In genomic region chr10:110698340-110698739, GRCh38 we compare ENCODE assay signal across 21 cellular contexts. TPM values are rescaled to one million over a fixed set of nuclear protein-coding genes. Genes with fewer than 3 reads are reported as not detected.
DNase-seq lines count a peak whose midpoint lies in the region; ATAC-seq, FAIRE-seq and TF ChIP-seq lines count a peak whose summit lies in the region.
"Had no signal": no experiment of that assay in that cellular context is flagged by ENCODE, and none has a peak within 500 bp of the region (broad histone marks: within the 10 kb centered on the region; RNA-seq: fewer than 3 reads in every experiment).

No MANE protein-coding gene starts in this region.

- TF ChIP-seq POLR2A in GM12892 (IDR thresholded peaks at IDR 0.05; ENCODE audit: low read depth, low read length) (no peak), heart left ventricle (IDR thresholded peaks at IDR 0.05) (no peak), gastrocnemius medialis (IDR thresholded peaks at IDR 0.05) (peak; percentile 50 to 70)

- H3K23ac ChIP-seq in mesendoderm (ENCODE audit: low read length), result no peak overlapping the region

- no peaks in the 10 kb centered on the region for H3K36me3 ChIP-seq in heart left ventricle
- no peaks in the 10 kb centered on the region for H3K36me3 ChIP-seq in mesendoderm (ENCODE audit: control insufficient read depth, insufficient read depth, low read length)
- H3K36me3 ChIP-seq in gastrocnemius medialis, result no peaks in the 10 kb centered on the region

- H3K4me1 ChIP-seq in heart left ventricle (peaks cover 0 to 82% (median 25%) of the 10 kb centered on the region in 12 donors), mesendoderm (ENCODE audit: control insufficient read depth, low read depth, low read length) (peaks cover 17% of the 10 kb centered on the region), gastrocnemius medialis (peaks cover 64 to 77% of the 10 kb centered on the region in 2 donors)

- intact Hi-C loops in heart left ventricle (cut with DNase I) (loop anchor here in 2 of 10 donors (2.0 to 5.0 kb wide), 2 partner anchors 14 to 84 kb away; no protein-coding TSS in a partner anchor), gastrocnemius medialis (cut with DNase I; ENCODE audit: low total_unique reads) (loop anchor here (1.0 to 2.0 kb wide), 2 partner anchors 23 to 62 kb away; no protein-coding TSS in a partner anchor)

- in situ Hi-C loops in gastrocnemius medialis (cut with MboI; ENCODE audit: low sequenced_read_pairs in 4 of 4), result no loop called here

- no peaks in the 10 kb centered on the region for H3K79me1 ChIP-seq in mesendoderm (ENCODE audit: low read length)

- no peak overlapping the region for H2BK120ac ChIP-seq in mesendoderm (ENCODE audit: low read depth, low read length)

- peak overlapping the region; percentile 8 for H3K56ac ChIP-seq in mesendoderm (ENCODE audit: low read length)

- DNase-seq in GM12892 (ENCODE audit: insufficient read length), result no peak
- DNase-seq in heart left ventricle, result peak in 1 of 5 donors; percentile 42
- DNase-seq in mesendoderm, result no peak
- DNase-seq in gastrocnemius medialis, result peak; percentile 91 to 95
- DNase-seq in OCI-M1 (lab: John Stamatoyannopoulos, UW), result no peak
- no peak for DNase-seq in AG08395 (ENCODE audit: low spot score)
- DNase-seq: NCI-H1092 treated with DMSO at 0.1 percent for 48 hours; NCI-H146; NCI-H2029; NCI-H345; NCI-H524; NCI-H774; NK-92 treated with Interleukin-12 subunit alpha and Interleukin-12 subunit beta, amount 100 ng/mL, for 24 hours had no signal

- no peak overlapping the region for H3K4me3 ChIP-seq in heart left ventricle
- no peak overlapping the region for H3K4me3 ChIP-seq in mesendoderm (ENCODE audit: low read length)
- no peak overlapping the region for H3K4me3 ChIP-seq in gastrocnemius medialis

- no peak overlapping the region for H2AK5ac ChIP-seq in mesendoderm (ENCODE audit: low read length)

- no peak overlapping the region for H3K9ac ChIP-seq in mesendoderm (ENCODE audit: low read length)
- H3K9ac ChIP-seq: KMS-11 had no signal

- peaks cover 0 to 3% (median 0%) of the 10 kb centered on the region in 12 donors for H3K9me3 ChIP-seq in heart left ventricle
- no peaks in the 10 kb centered on the region for H3K9me3 ChIP-seq in gastrocnemius medialis

- no peak overlapping the region for H3K18ac ChIP-seq in mesendoderm (ENCODE audit: low read length)

- H3K4ac ChIP-seq in mesendoderm (ENCODE audit: low read depth, low read length), result peak overlapping the region; percentile 46

- TF ChIP-seq CTCF in heart left ventricle (IDR thresholded peaks at IDR 0.05) (no peak), gastrocnemius medialis (IDR thresholded peaks at IDR 0.05 in 4 of 5, conservative IDR thresholded peaks at IDR 0.05 in 1 of 5) (no peak)

- H2BK15ac ChIP-seq in mesendoderm (replicated peaks; ENCODE audit: low read depth), result no peak overlapping the region

- ATAC-seq in heart left ventricle (peak; percentile 41 to 59 (median 53)), gastrocnemius medialis (peak; percentile 81 to 89), GM19467 (IDR thresholded peaks at IDR 0.05; ENCODE audit: unreplicated experiment) (no peak), HG03460 (IDR thresholded peaks at IDR 0.05; ENCODE audit: unreplicated experiment) (no peak)

- no peak overlapping the region for H4K5ac ChIP-seq in mesendoderm (ENCODE audit: low read length)

- FAIRE-seq in GM12892 (lab: Jason Lieb, UNC), result peak; percentile 14
- FAIRE-seq: G401.6, GM18507, GM19239, RCC 7860 had no signal

- WGBS in heart left ventricle, 4 donors, result 49 to 59% (median 50%) methylated on average over 4 to 5 of the region's 5 CpGs
- WGBS in mesendoderm (ENCODE audit: extremely low coverage, insufficient coverage, low lambda C conversion rate), result no CpG with 5 or more reads among the region's 5 CpGs

- H3K27ac ChIP-seq in heart left ventricle, result peak overlapping the region; percentile 67 to 94 (median 81)
- no peak overlapping the region for H3K27ac ChIP-seq in mesendoderm (ENCODE audit: low read depth, low read length)
- H3K27ac ChIP-seq in gastrocnemius medialis, result peak overlapping the region; percentile 86 to 94 (median 88)
- H3K27ac ChIP-seq: C4-2B, KMS-11 had no signal

- no peak overlapping the region for H3K4me2 ChIP-seq in mesendoderm (ENCODE audit: low read length)
- H3K4me2 ChIP-seq: KMS-11 had no signal

- no peak overlapping the region for H4K8ac ChIP-seq in mesendoderm (ENCODE audit: low read depth, low read length)

- no peaks in the 10 kb centered on the region for H3K79me2 ChIP-seq in mesendoderm (ENCODE audit: control insufficient read depth, insufficient read depth, low read length)

- no peak overlapping the region for H2BK5ac ChIP-seq in mesendoderm (ENCODE audit: low read length)

- no peaks in the 10 kb centered on the region for H3K27me3 ChIP-seq in heart left ventricle
- no peaks in the 10 kb centered on the region for H3K27me3 ChIP-seq in mesendoderm (ENCODE audit: insufficient read depth, low read length, poor library complexity)
- no peaks in the 10 kb centered on the region for H3K27me3 ChIP-seq in gastrocnemius medialis

RNA-seq across cellular contexts. Expression of gene RBM20, which starts 54.2 kb away (rescaled TPM):
- 1.0 TPM for polyA plus RNA-seq in GM12892 (2012; ENCODE audit: missing spikeins)
- total RNA-seq in heart left ventricle, result 100 to 1,000 TPM in 4 of 9 donors, 10 to 100 TPM in 5; 73.0 to 152 (median 96.9) TPM
- polyA plus RNA-seq in heart left ventricle, result 10 to 100 TPM; 29.9 to 53.5 TPM
- 0.44 TPM for polyA plus RNA-seq in mesendoderm (2013, experiment 1 of 2)
- polyA plus RNA-seq in mesendoderm (2013, experiment 2 of 2), result 0.48 TPM
- total RNA-seq in gastrocnemius medialis, result 10 to 100 TPM in 2 of 4 donors, 1 to 10 TPM in 2; 7.4 to 18.4 (median 10.2) TPM

Comparison
In these comparisons a context has a peak if more than half of its experiments do, and no peak if none do; other contexts are left out.
1. DNase-seq: peak in gastrocnemius medialis (2 of 2); none in GM12892 (single experiment), mesendoderm (single experiment), OCI-M1 (single experiment) and AG08395 (single experiment).
2. POLR2A ChIP-seq: peak in gastrocnemius medialis (2 of 2); none in GM12892 (single experiment) and heart left ventricle (0 of 2).
3. ATAC-seq: peak in heart left ventricle (4 of 4) and gastrocnemius medialis (2 of 2); none in GM19467 (single experiment) and HG03460 (single experiment).